In genomic region chr4:60657041-60657440, GRCh38 we compare ENCODE assay signal across 27 cellular contexts.
DNase-seq lines count a peak whose midpoint lies in the region; TF ChIP-seq lines count a peak whose summit lies in the region.
"Had no signal": no experiment of that assay in that cellular context is flagged by ENCODE, and none has a peak within 500 bp of the region (broad histone marks: within the 10 kb centered on the region; RNA-seq: fewer than 3 reads in every experiment).

No MANE protein-coding gene starts in this region.

- H3K4me3 Mint-ChIP-seq in neural progenitor cell, result no peak overlapping the region
- no peak overlapping the region for H3K4me3 Mint-ChIP-seq in chondrocyte (ENCODE audit: unreplicated experiment)
- H3K4me3 Mint-ChIP-seq: activated naive CD4-positive, alpha-beta T cell treated with anti-CD3 and anti-CD28 coated beads, Interleukin-2, amount 50 U/mL, for 24 hours; activated T-helper 17 cell treated with anti-CD3 and anti-CD28 coated beads, Interleukin-2, amount 50 U/mL, for 72 hours; CD4-positive, alpha-beta T cell; central memory CD8-positive, alpha-beta T cell; immature natural killer cell; nephron progenitor cell; stimulated activated naive CD8-positive, alpha-beta T cell treated with anti-CD3 and anti-CD28 coated beads, Interleukin-15, amount 100 ng/mL, for 72 hours had no signal

- no peak for TF ChIP-seq EP300 in esophagus muscularis mucosa (IDR thresholded peaks at IDR 0.05)

- H3K27me3 ChIP-seq in Loucy (ENCODE audit: insufficient read depth, low read length, poor library complexity, severe bottlenecking) (no peaks in the 10 kb centered on the region), neural progenitor cell (no peaks in the 10 kb centered on the region), esophagus muscularis mucosa (no peaks in the 10 kb centered on the region)
- H3K27me3 ChIP-seq: tibial artery had no signal

- no peaks in the 10 kb centered on the region for H3K9me2 ChIP-seq in Loucy (replicated peaks; ENCODE audit: low read depth, low read length)

- H3K4me1 Mint-ChIP-seq in neural progenitor cell, result no peaks in the 10 kb centered on the region
- H3K4me1 Mint-ChIP-seq in chondrocyte (ENCODE audit: low read depth), result peaks cover 19% of the 10 kb centered on the region
- H3K4me1 Mint-ChIP-seq: activated naive CD4-positive, alpha-beta T cell treated with anti-CD3 and anti-CD28 coated beads, Interleukin-2, amount 50 U/mL, for 24 hours; activated T-helper 17 cell treated with anti-CD3 and anti-CD28 coated beads, Interleukin-2, amount 50 U/mL, for 72 hours; central memory CD8-positive, alpha-beta T cell; immature natural killer cell; nephron progenitor cell; stimulated activated naive CD8-positive, alpha-beta T cell treated with anti-CD3 and anti-CD28 coated beads, Interleukin-15, amount 100 ng/mL, for 72 hours had no signal

- peak overlapping the region; percentile 65 for H3K4me3 ChIP-seq in Loucy (ENCODE audit: low read length, poor library complexity, severe bottlenecking)
- no peak overlapping the region for H3K4me3 ChIP-seq in epithelial cell of esophagus (ENCODE audit: low read length)
- H3K4me3 ChIP-seq in neural progenitor cell, result no peak overlapping the region
- H3K4me3 ChIP-seq in esophagus muscularis mucosa, result no peak overlapping the region
- no peak overlapping the region for H3K4me3 ChIP-seq in lower leg skin (ENCODE audit: low read depth, poor library complexity, severe bottlenecking)
- H3K4me3 ChIP-seq: mucosa of descending colon had no signal

- H3F3A ChIP-seq in Loucy (ENCODE audit: low read depth) (no peaks in the 10 kb centered on the region), neural progenitor cell (ENCODE audit: low read depth) (no peaks in the 10 kb centered on the region)

- H3K36me3 Mint-ChIP-seq in neural progenitor cell, result no peaks in the 10 kb centered on the region
- peaks cover 3% of the 10 kb centered on the region for H3K36me3 Mint-ChIP-seq in chondrocyte (ENCODE audit: low read depth)
- H3K36me3 Mint-ChIP-seq: activated naive CD4-positive, alpha-beta T cell treated with anti-CD3 and anti-CD28 coated beads, Interleukin-2, amount 50 U/mL, for 24 hours had no signal

- H3K27ac Mint-ChIP-seq in neural progenitor cell, result no peak overlapping the region
- H3K27ac Mint-ChIP-seq in chondrocyte (ENCODE audit: unreplicated experiment), result no peak overlapping the region
- H3K27ac Mint-ChIP-seq: activated naive CD4-positive, alpha-beta T cell treated with anti-CD3 and anti-CD28 coated beads, Interleukin-2, amount 50 U/mL, for 24 hours; activated T-helper 17 cell treated with anti-CD3 and anti-CD28 coated beads, Interleukin-2, amount 50 U/mL, for 72 hours; CD4-positive, alpha-beta T cell; immature natural killer cell; nephron progenitor cell; stimulated activated naive CD8-positive, alpha-beta T cell treated with anti-CD3 and anti-CD28 coated beads, Interleukin-15, amount 100 ng/mL, for 72 hours had no signal

- H3K9me3 ChIP-seq in Loucy (ENCODE audit: insufficient read depth, low read depth, low read length) (no peaks in the 10 kb centered on the region), neural progenitor cell (ENCODE audit: low read depth) (no peaks in the 10 kb centered on the region), esophagus muscularis mucosa (no peaks in the 10 kb centered on the region)
- H3K9me3 ChIP-seq: tibial artery had no signal

- intact Hi-C loops in esophagus muscularis mucosa (cut with DNase I) (no loop called here), lower leg skin (cut with DNase I; ENCODE audit: low total_unique reads) (no loop called here)

- H3K4me2 ChIP-seq in Loucy (ENCODE audit: low read depth, low read length, poor library complexity, severe bottlenecking) (peak overlapping the region; percentile 59), neural progenitor cell (no peak overlapping the region)

- TF ChIP-seq CTCF in Loucy (conservative IDR thresholded peaks at IDR 0.05; ENCODE audit: low read length) (no peak), epithelial cell of esophagus (IDR thresholded peaks at IDR 0.05; ENCODE audit: insufficient read depth, low read depth, low read length, missing control alignments) (no peak), neural progenitor cell (IDR thresholded peaks at IDR 0.05) (no peak), chondrocyte (IDR thresholded peaks at IDR 0.05) (no peak), esophagus muscularis mucosa (IDR thresholded peaks at IDR 0.05) (no peak), lower leg skin (IDR thresholded peaks at IDR 0.05) (no peak)

- DNase-seq in EH (ENCODE audit: low read depth) (peak; percentile 52), epithelial cell of esophagus (ENCODE audit: low read depth) (peak; percentile 72), neural progenitor cell (ENCODE audit: low spot score) (no peak), chondrocyte (ENCODE audit: low spot score) (no peak), hepatic stellate cell (ENCODE audit: low spot score) (no peak), esophagus muscularis mucosa (ENCODE audit: extremely low spot score) (no peak), lower leg skin (ENCODE audit: low spot score in 2 of 2) (no peak)
- DNase-seq: activated CD4-positive, alpha-beta T cell treated with anti-CD3 and anti-CD28 coated beads, Interleukin-2, amount 50 U/mL, for 4 hours; activated CD8-positive, alpha-beta memory T cell treated with anti-CD3 and anti-CD28 coated beads, Interleukin-2, amount 50 U/mL, for 4 hours; anterior cingulate cortex; CD4-positive, alpha-beta T cell; GOT3; hippocampal formation; immature natural killer cell; mucosa of descending colon; NCI-H1105; NCI-H2029; NCI-H345; NCI-H774; nephron progenitor cell; stimulated activated naive CD8-positive, alpha-beta T cell treated with anti-CD3 and anti-CD28 coated beads, Interleukin-15, amount 100 ng/mL, for 72 hours; T-helper 9 cell; tibial artery had no signal

- H3K9ac ChIP-seq in Loucy (ENCODE audit: low read depth, low read length, poor library complexity, severe bottlenecking) (no peak overlapping the region), neural progenitor cell (no peak overlapping the region)

- H3K36me3 ChIP-seq in Loucy (ENCODE audit: insufficient read depth, low read length) (no peaks in the 10 kb centered on the region), neural progenitor cell (no peaks in the 10 kb centered on the region), esophagus muscularis mucosa (no peaks in the 10 kb centered on the region)
- H3K36me3 ChIP-seq: tibial artery had no signal

- TF ChIP-seq POLR2A in esophagus muscularis mucosa (IDR thresholded peaks at IDR 0.05; ENCODE audit: low read depth) (no peak), lower leg skin (IDR thresholded peaks at IDR 0.05) (no peak)

- no peak overlapping the region for H3K27ac ChIP-seq in neural progenitor cell
- H3K27ac ChIP-seq in esophagus muscularis mucosa (replicated peaks in 1 of 4), result no peak overlapping the region

- H4K20me1 ChIP-seq in Loucy (ENCODE audit: insufficient read depth, low read length, poor library complexity, severe bottlenecking), result no peaks in the 10 kb centered on the region
- H4K20me1 ChIP-seq in neural progenitor cell (ENCODE audit: low read depth), result no peaks in the 10 kb centered on the region

- H3K79me2 ChIP-seq in Loucy (ENCODE audit: insufficient read depth, low read length) (no peaks in the 10 kb centered on the region), neural progenitor cell (ENCODE audit: low read depth) (no peaks in the 10 kb centered on the region)

- whole genome bisulfite sequencing in esophagus muscularis mucosa, result 79% methylated on average over 3 of the region's 3 CpGs
- 55 to 59% methylated on average over 3 of the region's 3 CpGs for WGBS in lower leg skin, 2 donors

- peaks cover 4% of the 10 kb centered on the region for H3K9me3 Mint-ChIP-seq in neural progenitor cell
- peaks cover 5% of the 10 kb centered on the region for H3K9me3 Mint-ChIP-seq in chondrocyte (ENCODE audit: low read depth)

- no peaks in the 10 kb centered on the region for H3K4me1 ChIP-seq in Loucy (ENCODE audit: insufficient read depth, low read length, poor library complexity, severe bottlenecking)
- H3K4me1 ChIP-seq in neural progenitor cell, result no peaks in the 10 kb centered on the region
- no peaks in the 10 kb centered on the region for H3K4me1 ChIP-seq in esophagus muscularis mucosa

- peak overlapping the region; percentile 74 for H2AFZ ChIP-seq in Loucy (ENCODE audit: low read length)
- peak overlapping the region; percentile 5 for H2AFZ ChIP-seq in neural progenitor cell (replicated peaks)

- H3K27me3 Mint-ChIP-seq in neural progenitor cell (ENCODE audit: insufficient read depth, low read depth) (peaks cover 2% of the 10 kb centered on the region), chondrocyte (ENCODE audit: low read depth) (no peaks in the 10 kb centered on the region)
- H3K27me3 Mint-ChIP-seq: activated naive CD4-positive, alpha-beta T cell treated with anti-CD3 and anti-CD28 coated beads, Interleukin-2, amount 50 U/mL, for 24 hours; activated T-helper 17 cell treated with anti-CD3 and anti-CD28 coated beads, Interleukin-2, amount 50 U/mL, for 72 hours; CD4-positive, alpha-beta T cell; central memory CD8-positive, alpha-beta T cell; stimulated activated naive CD8-positive, alpha-beta T cell treated with anti-CD3 and anti-CD28 coated beads, Interleukin-15, amount 100 ng/mL, for 72 hours had no signal

Comparison
In these comparisons a context has a peak if more than half of its experiments do, and no peak if none do; other contexts are left out.
1. DNase-seq: peak in EH (single experiment) and epithelial cell of esophagus (single experiment); none in neural progenitor cell (single experiment), chondrocyte (single experiment), hepatic stellate cell (single experiment), esophagus muscularis mucosa (single experiment) and lower leg skin (0 of 2).